Comparison of ENCODE assay signal across 14 cellular contexts in the genomic region with DNA sequence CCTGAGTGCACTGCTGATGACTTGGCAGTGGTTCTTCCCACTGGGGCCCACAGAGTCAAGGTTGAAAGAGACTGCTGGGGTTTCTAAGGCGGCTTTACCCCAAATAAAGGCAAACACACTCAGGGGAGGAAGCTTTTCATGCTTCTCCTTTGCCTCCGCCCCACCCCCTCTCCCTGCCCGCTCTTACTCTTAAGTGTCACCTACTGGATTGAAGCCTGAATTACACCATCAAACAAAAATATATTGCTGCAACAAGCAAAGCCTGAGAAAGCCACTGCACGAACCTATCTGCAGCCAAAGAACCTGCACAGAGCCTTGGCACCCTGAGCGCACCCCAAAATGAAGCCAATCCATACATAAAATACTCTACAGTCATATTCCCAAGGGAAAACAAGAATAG.
DNase-seq lines count a peak whose midpoint lies in the region; ATAC-seq, FAIRE-seq and TF ChIP-seq lines count a peak whose summit lies in the region.
"Had no signal": no experiment of that assay in that cellular context is flagged by ENCODE, and none has a peak within 500 bp of the region (broad histone marks: within the 10 kb centered on the region; RNA-seq: fewer than 3 reads in every experiment).

No MANE protein-coding gene starts in this region.

- peaks cover 13% of the 10 kb centered on the region for H3K27me3 Mint-ChIP-seq in CD8-positive, alpha-beta T cell (ENCODE audit: low read depth)
- H3K27me3 Mint-ChIP-seq: activated CD4-positive, alpha-beta memory T cell treated with anti-CD3 and anti-CD28 coated beads, Interleukin-2, amount 10 ng/mL, durations not matched to agents 7 days and 5 days had no signal

- H3K27ac Mint-ChIP-seq in CD8-positive, alpha-beta T cell: no peak overlapping the region
- H3K27ac Mint-ChIP-seq: activated CD4-positive, alpha-beta memory T cell treated with anti-CD3 and anti-CD28 coated beads, Interleukin-2, amount 10 ng/mL, durations not matched to agents 7 days and 5 days had no signal

- H3K9me2 ChIP-seq in PC-9 (ENCODE audit: insufficient read depth): no peaks in the 10 kb centered on the region

- H3K27ac ChIP-seq in HEK293 (ENCODE audit: extremely low read depth, low read depth, low read length): no peak overlapping the region
- no peak overlapping the region for H3K27ac ChIP-seq in PC-9
- no peak overlapping the region for H3K27ac ChIP-seq in iPS DF 6.9 (ENCODE audit: low read length)
- H3K27ac ChIP-seq in CD8-positive, alpha-beta T cell (ENCODE audit: low read depth, low read length): no peak overlapping the region
- H3K27ac ChIP-seq: esophagus muscularis mucosa, lower lobe of right lung, RWPE1 had no signal

- H4K20me1 ChIP-seq in PC-9 (ENCODE audit: insufficient read depth): no peaks in the 10 kb centered on the region

- POLR2A ChIA-PET in HEK293 (lab: Yijun Ruan, JAX): interaction anchor here (0.6 kb wide), 1 partner anchor 24 kb away, joined by 3 read pairs; no protein-coding TSS in a partner anchor
- POLR2A ChIA-PET in PC-9 (lab: Charles Lee; ENCODE audit: unreplicated experiment): no interaction called here
- POLR2A ChIA-PET in CD8-positive, alpha-beta T cell (lab: Charles Lee): no interaction called here

- no peaks in the 10 kb centered on the region for H3K36me3 ChIP-seq in HEK293 (ENCODE audit: control insufficient read depth in 2 of 2, insufficient read depth in 1 of 2, low read length in 2 of 2)
- no peaks in the 10 kb centered on the region for H3K36me3 ChIP-seq in PC-9 (ENCODE audit: low read depth)
- H3K36me3 ChIP-seq in iPS DF 6.9 (ENCODE audit: control insufficient read depth, insufficient read depth, low read length): no peaks in the 10 kb centered on the region
- H3K36me3 ChIP-seq in CD8-positive, alpha-beta T cell (ENCODE audit: insufficient read depth, low read length): no peaks in the 10 kb centered on the region
- H3K36me3 ChIP-seq: esophagus muscularis mucosa, lower lobe of right lung had no signal

- CTCF ChIA-PET in HEK293 (lab: Yijun Ruan, JAX): interaction anchor here (0.9 to 1.5 kb wide), 3 partner anchors 14 to 408 kb away, joined by 3 read pairs; no protein-coding TSS in a partner anchor
- CTCF ChIA-PET in PC-9 (lab: Charles Lee): no interaction called here
- CTCF ChIA-PET in CD8-positive, alpha-beta T cell (lab: Charles Lee): no interaction called here

- H3K27me3 ChIP-seq in PC-9 (ENCODE audit: insufficient read depth, low read depth) (no peaks in the 10 kb centered on the region), iPS DF 6.9 (ENCODE audit: control insufficient read depth, insufficient read depth, low read length) (no peaks in the 10 kb centered on the region)
- no peaks in the 10 kb centered on the region for H3K27me3 ChIP-seq in CD8-positive, alpha-beta T cell (ENCODE audit: insufficient read depth, low read length)
- H3K27me3 ChIP-seq: esophagus muscularis mucosa had no signal

- FAIRE-seq in H54 (lab: Jason Lieb, UNC): no peak

- TF ChIP-seq POLR2A in H54 (IDR thresholded peaks at IDR 0.05; ENCODE audit: low read depth, low read length): no peak

- DNase-seq in ELF-1 (ENCODE audit: low read depth, low spot score): peak; percentile 7
- DNase-seq in PC-9: no peak
- peak; percentile 16 for DNase-seq in iPS DF 6.9 (ENCODE audit: low read depth, low spot score)
- no peak for DNase-seq in CD8-positive, alpha-beta T cell
- DNase-seq in stimulated activated naive CD4-positive, alpha-beta T cell treated with Interleukin-2 at 50 U/mL for 16 hours (lab: John Stamatoyannopoulos, UW): no peak
- DNase-seq in H54 (ENCODE audit: insufficient read length, low spot score): no peak
- no peak for DNase-seq in NCI-H1048 (lab: John Stamatoyannopoulos, UW)
- DNase-seq: activated CD4-positive, alpha-beta memory T cell treated with anti-CD3 and anti-CD28 coated beads, Interleukin-2, amount 10 ng/mL, durations not matched to agents 7 days and 5 days; DMS79; lower lobe of right lung; NCI-H1417 had no signal

- intact Hi-C loops in PC-9 (cut with micrococcal nuclease; ENCODE audit: unreplicated experiment): loop anchor here (5.0 kb wide), 1 partner anchor 422 kb away; no protein-coding TSS in a partner anchor
- intact Hi-C loops in CD8-positive, alpha-beta T cell (cut with DNase I, micrococcal nuclease): no loop called here

- H3K9me3 Mint-ChIP-seq in CD8-positive, alpha-beta T cell: peaks cover 16% of the 10 kb centered on the region
- H3K9me3 Mint-ChIP-seq: activated CD4-positive, alpha-beta memory T cell treated with anti-CD3 and anti-CD28 coated beads, Interleukin-2, amount 10 ng/mL, durations not matched to agents 7 days and 5 days had no signal

- no peaks in the 10 kb centered on the region for H3K9me3 ChIP-seq in HEK293 (ENCODE audit: control insufficient read depth, insufficient read depth, low read depth, low read length)
- H3K9me3 ChIP-seq in PC-9 (ENCODE audit: insufficient read depth, low read depth): peaks cover 10% of the 10 kb centered on the region
- H3K9me3 ChIP-seq in iPS DF 6.9 (ENCODE audit: control insufficient read depth, insufficient read depth, low read length): no peaks in the 10 kb centered on the region
- H3K9me3 ChIP-seq in CD8-positive, alpha-beta T cell (ENCODE audit: low read length): peaks cover 5% of the 10 kb centered on the region

- no peaks in the 10 kb centered on the region for H3K79me2 ChIP-seq in PC-9 (ENCODE audit: low read depth)

- no peak overlapping the region for H3K4me3 Mint-ChIP-seq in CD8-positive, alpha-beta T cell
- H3K4me3 Mint-ChIP-seq: activated CD4-positive, alpha-beta memory T cell treated with anti-CD3 and anti-CD28 coated beads, Interleukin-2, amount 10 ng/mL, durations not matched to agents 7 days and 5 days had no signal

- ATAC-seq in CD8-positive, alpha-beta T cell: no peak
- ATAC-seq: lower lobe of right lung had no signal

- no TSS peak for BruUV-seq in PC-9 (replicated peaks; lab: Mats Ljungman, UMichigan)

- no peak overlapping the region for H3K4me2 ChIP-seq in PC-9

- H3K36me3 Mint-ChIP-seq in CD8-positive, alpha-beta T cell: no peaks in the 10 kb centered on the region

- H3K4me3 ChIP-seq in HEK293 (ENCODE audit: low read depth, low read length) (no peak overlapping the region), PC-9 (no peak overlapping the region), iPS DF 6.9 (ENCODE audit: low read length) (no peak overlapping the region)
- H3K4me3 ChIP-seq in CD8-positive, alpha-beta T cell (ENCODE audit: low read depth, low read length): no peak overlapping the region
- H3K4me3 ChIP-seq: esophagus muscularis mucosa, lower lobe of right lung had no signal

- H3K4me1 Mint-ChIP-seq in CD8-positive, alpha-beta T cell (ENCODE audit: low read depth): no peaks in the 10 kb centered on the region
- H3K4me1 Mint-ChIP-seq: activated CD4-positive, alpha-beta memory T cell treated with anti-CD3 and anti-CD28 coated beads, Interleukin-2, amount 10 ng/mL, durations not matched to agents 7 days and 5 days had no signal

- H3F3A ChIP-seq in PC-9 (ENCODE audit: insufficient read depth, low read depth): no peaks in the 10 kb centered on the region

- H3K4me1 ChIP-seq in HEK293 (ENCODE audit: control insufficient read depth, insufficient read depth, low read length): no peaks in the 10 kb centered on the region
- no peaks in the 10 kb centered on the region for H3K4me1 ChIP-seq in PC-9 (replicated peaks; ENCODE audit: insufficient read depth)
- no peaks in the 10 kb centered on the region for H3K4me1 ChIP-seq in iPS DF 6.9 (ENCODE audit: control insufficient read depth, insufficient read depth, low read length)
- H3K4me1 ChIP-seq in CD8-positive, alpha-beta T cell (ENCODE audit: insufficient read depth, low read length): no peaks in the 10 kb centered on the region
- H3K4me1 ChIP-seq: esophagus muscularis mucosa, lower lobe of right lung had no signal

- no CpG with 5 or more reads among the region's 5 CpGs for WGBS in iPS DF 6.9 (ENCODE audit: insufficient coverage, insufficient read length)

- H2AFZ ChIP-seq in PC-9: no peak overlapping the region

- TF ChIP-seq CTCF in HEK293 (tag by site-specific recombination; IDR thresholded peaks at IDR 0.05) (no peak), PC-9 (conservative IDR thresholded peaks at IDR 0.05) (peak; percentile 54; the same call in 1 of the 2 replicates)
- TF ChIP-seq CTCF in CD8-positive, alpha-beta T cell (IDR thresholded peaks at IDR 0.05): no peak

TF ChIP-seq in HEK293, 187 proteins besides CTCF, POLR2A, EP300 and RAD21:
- TF ChIP-seq ZNF654 (tag by site-specific recombination; IDR thresholded peaks at IDR 0.05; ENCODE audit: low read depth) (peak; percentile 15; the same call in 1 of the 2 replicates), KLF9 (tag by site-specific recombination; IDR thresholded peaks at IDR 0.05; ENCODE audit: low read depth) (no peak), SETDB1 (IDR thresholded peaks at IDR 0.05; ENCODE audit: insufficient read length, low read length) (peak; percentile 59)

Comparison
In these comparisons a context has a peak if more than half of its experiments do, and no peak if none do; other contexts are left out.
1. DNase-seq: peak in ELF-1 (single experiment) and iPS DF 6.9 (single experiment); none in PC-9 (0 of 2), CD8-positive, alpha-beta T cell (0 of 7), stimulated activated naive CD4-positive, alpha-beta T cell treated with Interleukin-2 at 50 U/mL for 16 hours (single experiment), H54 (single experiment) and NCI-H1048 (single experiment).